8 cellular contexts compared by ENCODE assay signal in genomic region chr7:156875766-156876165, GRCh38.
"Had no signal": no experiment of that assay in that cellular context is flagged by ENCODE, and none has a peak within 500 bp of the region (broad histone marks: within the 10 kb centered on the region; RNA-seq: fewer than 3 reads in every experiment).

No MANE protein-coding gene starts in this region.

- ATAC-seq: HCT116, HepG2 had no signal

- H3K27ac ChIP-seq: GM23248, HL-60 had no signal

- DNase-seq: GM23248, GOT3, H7, KBM-7 had no signal

- H3K9ac ChIP-seq: GM23248 had no signal

- H2AFZ ChIP-seq: GM23248 had no signal

- H3K4me3 ChIP-seq: GM23248, HAP-1 had no signal
